Comparison of ENCODE assay signal across 15 cellular contexts in the genomic region with DNA sequence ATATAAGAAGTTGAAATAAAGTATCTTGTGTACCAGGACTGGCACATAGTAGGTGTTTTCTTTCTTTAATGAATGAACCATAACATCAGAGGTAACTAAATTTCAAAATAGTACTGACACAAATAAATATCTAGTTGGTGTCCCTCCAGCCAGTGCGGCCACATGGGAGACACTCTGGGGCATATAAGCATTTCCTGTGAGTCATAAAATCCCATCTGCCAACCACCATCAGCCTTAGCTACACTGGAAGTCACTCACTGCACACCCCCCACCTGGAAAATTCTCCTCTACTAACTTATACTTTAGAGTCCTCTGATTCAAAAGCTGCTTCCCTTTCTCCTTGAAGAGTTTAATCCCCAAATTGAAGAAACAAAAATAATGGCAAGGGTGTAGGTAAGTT. TPM values are rescaled to one million over a fixed set of nuclear protein-coding genes. Genes with fewer than 3 reads are reported as not detected.
A peak's percentile ranks its signal among the peaks of the same experiment; 100 is the strongest.
DNase-seq lines count a peak whose midpoint lies in the region; ATAC-seq, FAIRE-seq and TF ChIP-seq lines count a peak whose summit lies in the region.
"Had no signal": no experiment of that assay in that cellular context is flagged by ENCODE, and none has a peak within 500 bp of the region (broad histone marks: within the 10 kb centered on the region; RNA-seq: fewer than 3 reads in every experiment).

No MANE protein-coding gene starts in this region.

- no peak overlapping the region for H2AFZ ChIP-seq in HepG2 (ENCODE audit: low read length)

- no peak overlapping the region for H3K4me3 ChIP-seq in HepG2 (replicated peaks in 1 of 3; ENCODE audit: insufficient read depth in 1 of 3, low read depth in 2 of 3, low read length in 3 of 3)
- H3K4me3 ChIP-seq: gastrocnemius medialis, spleen had no signal

- TF ChIP-seq EP300 in HepG2 (IDR thresholded peaks at IDR 0.05; ENCODE audit: low read depth in 2 of 2, low read length in 2 of 2) (no peak), HepG2 (CRISPR knock-in tag; IDR thresholded peaks at IDR 0.05; ENCODE audit: borderline replicate concordance) (no peak)

- no peaks in the 10 kb centered on the region for H3K9me3 ChIP-seq in HepG2 (ENCODE audit: low read length)
- H3K9me3 ChIP-seq: gastrocnemius medialis, spleen had no signal

- no peaks in the 10 kb centered on the region for H3K36me3 ChIP-seq in HepG2 (replicated peaks in 1 of 2; ENCODE audit: control insufficient read depth in 1 of 2, insufficient read depth in 2 of 2, low read length in 2 of 2)
- H3K36me3 ChIP-seq: gastrocnemius medialis, spleen had no signal

- in situ Hi-C loops in KBM-7 (cut with MboI; ENCODE audit: low pct_unique_long_range_greater_than_20kb, low sequenced_read_pairs) (no loop called here), HepG2 (cut with HindIII; ENCODE audit: extremely low pct_ligation_motif_present, low pct_unique_long_range_greater_than_20kb) (no loop called here)

- TF ChIP-seq POLR2A in HepG2 (IDR thresholded peaks at IDR 0.05; ENCODE audit: insufficient read depth in 1 of 2, low read depth in 2 of 2, low read length in 2 of 2), result no peak

- 33% methylated on average over 1 of the region's 1 CpG for WGBS in HepG2 (ENCODE audit: low lambda C conversion rate)

- BruUV-seq in HepG2 (replicated peaks; lab: Mats Ljungman, UMichigan), result no TSS peak

- TF ChIP-seq RAD21 in HepG2 (CRISPR knock-in tag; IDR thresholded peaks at IDR 0.05), result no peak

- CTCF ChIA-PET in HepG2 (lab: Yijun Ruan, JAX; ENCODE audit: low intra/inter-chr PET ratio, low total read pairs), result no interaction called here

- DNase-seq in EH (ENCODE audit: low read depth), result peak; percentile 55
- DNase-seq in KBM-7, result peak; percentile 3
- DNase-seq in astrocyte of the hippocampus (ENCODE audit: low read depth, low spot score), result peak; percentile 2
- no peak for DNase-seq in HepG2 (ENCODE audit: low spot score)
- DNase-seq in activated T-cell treated with anti-CD3 and anti-CD28 coated beads for 4 hours, result no peak
- DNase-seq in GM20000 (ENCODE audit: low spot score), result no peak
- DNase-seq: caudate nucleus, gastrocnemius medialis, NCI-H2227 treated with DMSO at 0.1 percent for 48 hours, spleen had no signal

- POLR2A ChIA-PET in HepG2 (lab: Yijun Ruan, JAX), result interaction anchor here (1.1 to 1.3 kb wide), 2 partner anchors 31 to 51 kb away, joined by 3 to 6 read pairs; no protein-coding TSS in a partner anchor

- no peak for ATAC-seq in HepG2
- no peak for ATAC-seq in HG03108 (IDR thresholded peaks at IDR 0.05; ENCODE audit: unreplicated experiment)
- ATAC-seq: gastrocnemius medialis, left lobe of liver had no signal

- H3K4me2 ChIP-seq in HepG2 (ENCODE audit: low read depth, low read length), result no peak overlapping the region

- H3K27me3 ChIP-seq in HepG2 (ENCODE audit: control insufficient read depth in 1 of 2, insufficient read depth in 2 of 2, low read length in 2 of 2), result no peaks in the 10 kb centered on the region; a peak in 1 of 5 replicates
- H3K27me3 ChIP-seq: gastrocnemius medialis had no signal

- H3K4me1 ChIP-seq in HepG2 (ENCODE audit: insufficient read depth, low read length), result peaks cover 51% of the 10 kb centered on the region
- H3K4me1 ChIP-seq: gastrocnemius medialis, spleen had no signal

- H3K79me2 ChIP-seq in HepG2 (ENCODE audit: insufficient read depth, low read length), result no peaks in the 10 kb centered on the region

- H3K27ac ChIP-seq in HepG2 (ENCODE audit: extremely low read length, insufficient read depth, low read length), result no peak overlapping the region
- H3K27ac ChIP-seq: gastrocnemius medialis, spleen had no signal

- FAIRE-seq in HepG2 (lab: Jason Lieb, UNC), result no peak
- FAIRE-seq: GM18507 had no signal

- intact Hi-C loops in HepG2 (cut with micrococcal nuclease; ENCODE audit: unreplicated experiment), result loop anchor here (5.0 kb wide), 1 partner anchor 62 kb away; no protein-coding TSS in a partner anchor

- TF ChIP-seq CTCF in HepG2 (CRISPR knock-in tag; IDR thresholded peaks at IDR 0.05), result no peak
- no peak for TF ChIP-seq CTCF in GM20000 (IDR thresholded peaks at IDR 0.05; ENCODE audit: extremely low read depth, missing control alignments)

- H3K9ac ChIP-seq in HepG2 (ENCODE audit: insufficient read depth, low read depth, low read length), result no peak overlapping the region

- H4K20me1 ChIP-seq in HepG2 (ENCODE audit: insufficient read depth, low read length), result no peaks in the 10 kb centered on the region

TF ChIP-seq in HepG2, 621 proteins besides CTCF, POLR2A, EP300 and RAD21 (continues in another document):
- TF ChIP-seq ZKSCAN1 (IDR thresholded peaks at IDR 0.05; ENCODE audit: low read length) (0 out of 2 replicates have a peak, but pooled peaks have one; percentile 38), FOSL2 (CRISPR knock-in tag; IDR thresholded peaks at IDR 0.05) (peak; percentile 54)

RNA-seq across cellular contexts. Expression of gene DYDC1, which starts 32.5 kb away (rescaled TPM):
- total RNA-seq in HepG2 (2016; rRNA removed; fragmentation: Illumina TruSeq; extraction: Trizol), result not detected in 2 replicates
- not detected in 2 replicates for total RNA-seq in HepG2 (2016; cell fraction: cytosol; rRNA removed; fragmentation: Illumina TruSeq; extraction: Trizol; ENCODE audit: low read depth)
- total RNA-seq in HepG2 (2016; cell fraction: insoluble cytoplasmic fraction; rRNA removed; fragmentation: Illumina TruSeq; extraction: Trizol), result not detected in 2 replicates
- total RNA-seq in HepG2 (2016; cell fraction: membrane; rRNA removed; fragmentation: Illumina TruSeq; extraction: Trizol), result not detected in 2 replicates
- total RNA-seq in HepG2 (2016; cell fraction: nucleus; rRNA removed; fragmentation: Illumina TruSeq; extraction: Trizol), result not detected in 2 replicates
- polyA plus RNA-seq in HepG2 (2011; rRNA removed), result not detected in 2 replicates
- polyA plus RNA-seq in HepG2 (2011; cell fraction: cytosol; rRNA removed), result not detected in 2 replicates
- polyA plus RNA-seq in HepG2 (2011; cell fraction: nucleus; rRNA removed), result not detected in 2 replicates
- not detected in 2 replicates for polyA plus RNA-seq in HepG2 (2012)
- not detected in 2 replicates for polyA plus RNA-seq in HepG2 (2016; cell fraction: cytosol; fragmentation: Illumina TruSeq; extraction: Trizol; ENCODE audit: low read depth)
- polyA plus RNA-seq in HepG2 (2016; cell fraction: insoluble cytoplasmic fraction; fragmentation: Illumina TruSeq; extraction: Trizol; ENCODE audit: low read depth), result not detected in 2 replicates
- not detected in 2 replicates for polyA plus RNA-seq in HepG2 (2016; cell fraction: membrane; fragmentation: Illumina TruSeq; extraction: Trizol; ENCODE audit: low read depth)
- polyA plus RNA-seq in HepG2 (2016; cell fraction: nucleus; fragmentation: Illumina TruSeq; extraction: Trizol; ENCODE audit: insufficient read depth, low read depth), result not detected in 2 replicates
- polyA minus RNA-seq in HepG2 (2011; rRNA and poly(A)+ RNA removed; ENCODE audit: low replicate concordance), result not detected in 2 replicates
- not detected in 2 replicates for polyA minus RNA-seq in HepG2 (2011; cell fraction: cytosol; rRNA and poly(A)+ RNA removed)
- not detected in 2 replicates for polyA minus RNA-seq in HepG2 (2011; cell fraction: nucleus; rRNA and poly(A)+ RNA removed)
- total RNA-seq: activated T-helper 2 cell treated with anti-CD3 and anti-CD28 coated beads, Interferon-gamma antibody, Interleukin-2, Interleukin-4, amounts not matched to agents 10 μg/mL and 5 μg/mL and 100 μg/mL, durations not matched to agents 14 hours and 24 hours and 36 hours; gastrocnemius medialis; HT-29; left lobe of liver; spleen had no signal
- polyA plus RNA-seq: spleen had no signal

RNA-seq across cellular contexts. Expression of gene DYDC2, which starts 32.5 kb away (rescaled TPM):
- 2.3 and 4.2 TPM in 2 replicates for total RNA-seq in HepG2 (2016; rRNA removed; fragmentation: Illumina TruSeq; extraction: Trizol)
- total RNA-seq in HepG2 (2016; cell fraction: cytosol; rRNA removed; fragmentation: Illumina TruSeq; extraction: Trizol; ENCODE audit: low read depth), result 2.6 and 2.8 TPM in 2 replicates
- 2.9 and 3.6 TPM in 2 replicates for total RNA-seq in HepG2 (2016; cell fraction: insoluble cytoplasmic fraction; rRNA removed; fragmentation: Illumina TruSeq; extraction: Trizol)
- total RNA-seq in HepG2 (2016; cell fraction: membrane; rRNA removed; fragmentation: Illumina TruSeq; extraction: Trizol), result 6.5 and 7.7 TPM in 2 replicates
- 1.3 TPM in 2 replicates for total RNA-seq in HepG2 (2016; cell fraction: nucleus; rRNA removed; fragmentation: Illumina TruSeq; extraction: Trizol)
- 0.98 and 2.3 TPM in 2 replicates for polyA plus RNA-seq in HepG2 (2011; rRNA removed)
- 0.59 and 1.8 TPM in 2 replicates for polyA plus RNA-seq in HepG2 (2011; cell fraction: cytosol; rRNA removed)
- polyA plus RNA-seq in HepG2 (2011; cell fraction: nucleus; rRNA removed), result 0.27 and 1.1 TPM in 2 replicates
- polyA plus RNA-seq in HepG2 (2012), result 4.0 and 6.8 TPM in 2 replicates
- 3.9 and 4.9 TPM in 2 replicates for polyA plus RNA-seq in HepG2 (2016; cell fraction: cytosol; fragmentation: Illumina TruSeq; extraction: Trizol; ENCODE audit: low read depth)
- polyA plus RNA-seq in HepG2 (2016; cell fraction: insoluble cytoplasmic fraction; fragmentation: Illumina TruSeq; extraction: Trizol; ENCODE audit: low read depth), result 3.9 and 4.6 TPM in 2 replicates
- 6.4 and 7.3 TPM in 2 replicates for polyA plus RNA-seq in HepG2 (2016; cell fraction: membrane; fragmentation: Illumina TruSeq; extraction: Trizol; ENCODE audit: low read depth)
- 3.3 and 6.0 TPM in 2 replicates for polyA plus RNA-seq in HepG2 (2016; cell fraction: nucleus; fragmentation: Illumina TruSeq; extraction: Trizol; ENCODE audit: insufficient read depth, low read depth)
- polyA minus RNA-seq in HepG2 (2011; rRNA and poly(A)+ RNA removed; ENCODE audit: low replicate concordance), result 0.32 TPM in 1 of 2 replicates, not detected in the other
- polyA minus RNA-seq in HepG2 (2011; cell fraction: cytosol; rRNA and poly(A)+ RNA removed), result 0.53 and 1.3 TPM in 2 replicates
- polyA minus RNA-seq in HepG2 (2011; cell fraction: nucleus; rRNA and poly(A)+ RNA removed), result 0.62 TPM in 1 of 2 replicates, not detected in the other
- total RNA-seq: activated T-helper 2 cell treated with anti-CD3 and anti-CD28 coated beads, Interferon-gamma antibody, Interleukin-2, Interleukin-4, amounts not matched to agents 10 μg/mL and 5 μg/mL and 100 μg/mL, durations not matched to agents 14 hours and 24 hours and 36 hours; gastrocnemius medialis; HT-29; spleen had no signal
- polyA plus RNA-seq: spleen had no signal

RNA-seq across cellular contexts. Expression of gene MAT1A, which starts 34.6 kb away (rescaled TPM):
- 76.9 and 101 TPM in 2 replicates for total RNA-seq in HepG2 (2016; rRNA removed; fragmentation: Illumina TruSeq; extraction: Trizol)
- 8.2 and 9.7 TPM in 2 replicates for total RNA-seq in HepG2 (2016; cell fraction: cytosol; rRNA removed; fragmentation: Illumina TruSeq; extraction: Trizol; ENCODE audit: low read depth)
- total RNA-seq in HepG2 (2016; cell fraction: insoluble cytoplasmic fraction; rRNA removed; fragmentation: Illumina TruSeq; extraction: Trizol), result 77.4 and 101 TPM in 2 replicates
- total RNA-seq in HepG2 (2016; cell fraction: membrane; rRNA removed; fragmentation: Illumina TruSeq; extraction: Trizol), result 35.3 and 36.5 TPM in 2 replicates
- 51.9 and 57.9 TPM in 2 replicates for total RNA-seq in HepG2 (2016; cell fraction: nucleus; rRNA removed; fragmentation: Illumina TruSeq; extraction: Trizol)
- polyA plus RNA-seq in HepG2 (2011; rRNA removed), result 57.1 and 71.8 TPM in 2 replicates
- 67.8 and 68.7 TPM in 2 replicates for polyA plus RNA-seq in HepG2 (2011; cell fraction: cytosol; rRNA removed)
- polyA plus RNA-seq in HepG2 (2011; cell fraction: nucleus; rRNA removed), result 86.2 and 106 TPM in 2 replicates
- 51.2 and 64.8 TPM in 2 replicates for polyA plus RNA-seq in HepG2 (2012)
- 7.9 and 9.8 TPM in 2 replicates for polyA plus RNA-seq in HepG2 (2016; cell fraction: cytosol; fragmentation: Illumina TruSeq; extraction: Trizol; ENCODE audit: low read depth)
- polyA plus RNA-seq in HepG2 (2016; cell fraction: insoluble cytoplasmic fraction; fragmentation: Illumina TruSeq; extraction: Trizol; ENCODE audit: low read depth), result 98.3 and 108 TPM in 2 replicates
- 26.5 and 26.9 TPM in 2 replicates for polyA plus RNA-seq in HepG2 (2016; cell fraction: membrane; fragmentation: Illumina TruSeq; extraction: Trizol; ENCODE audit: low read depth)
- 93.4 and 100 TPM in 2 replicates for polyA plus RNA-seq in HepG2 (2016; cell fraction: nucleus; fragmentation: Illumina TruSeq; extraction: Trizol; ENCODE audit: insufficient read depth, low read depth)
- polyA minus RNA-seq in HepG2 (2011; rRNA and poly(A)+ RNA removed; ENCODE audit: low replicate concordance), result 0.07 and 103 TPM in 2 replicates
- polyA minus RNA-seq in HepG2 (2011; cell fraction: cytosol; rRNA and poly(A)+ RNA removed), result 28.5 and 32.8 TPM in 2 replicates
- 23.2 and 35.9 TPM in 2 replicates for polyA minus RNA-seq in HepG2 (2011; cell fraction: nucleus; rRNA and poly(A)+ RNA removed)
- total RNA-seq: activated T-helper 2 cell treated with anti-CD3 and anti-CD28 coated beads, Interferon-gamma antibody, Interleukin-2, Interleukin-4, amounts not matched to agents 10 μg/mL and 5 μg/mL and 100 μg/mL, durations not matched to agents 14 hours and 24 hours and 36 hours had no signal

Comparison
In these comparisons a context has a peak if more than half of its experiments do, and no peak if none do; other contexts are left out.
1. DNase-seq: peak in EH (single experiment), KBM-7 (single experiment) and astrocyte of the hippocampus (single experiment); none in HepG2 (single experiment), activated T-cell treated with anti-CD3 and anti-CD28 coated beads for 4 hours (single experiment) and GM20000 (single experiment).